Comparison of ENCODE assay signal across 19 cellular contexts in the genomic region with DNA sequence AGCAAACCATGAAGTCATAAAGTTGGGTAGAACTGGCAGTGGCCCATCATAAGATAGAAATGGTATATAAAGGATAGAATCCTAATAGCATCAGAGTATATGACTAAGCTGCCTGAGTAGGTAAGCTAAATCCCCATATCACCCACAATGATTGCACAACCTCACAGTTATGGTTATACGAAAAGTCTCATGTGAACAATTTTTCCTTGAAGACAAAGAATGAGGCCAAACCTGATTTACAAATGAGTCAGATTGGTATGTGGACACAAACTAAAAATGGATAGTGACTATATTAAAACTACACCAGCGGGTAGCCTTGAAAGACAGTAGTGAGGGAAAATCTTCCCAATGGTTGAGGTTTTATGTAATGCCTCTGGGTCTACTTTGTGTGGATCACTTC. TPM values are rescaled to one million over a fixed set of nuclear protein-coding genes. Genes with fewer than 3 reads are reported as not detected.
A peak's percentile ranks its signal among the peaks of the same experiment; 100 is the strongest.
DNase-seq lines count a peak whose midpoint lies in the region; FAIRE-seq and TF ChIP-seq lines count a peak whose summit lies in the region.
"Had no signal": no experiment of that assay in that cellular context is flagged by ENCODE, and none has a peak within 500 bp of the region (broad histone marks: within the 10 kb centered on the region; RNA-seq: fewer than 3 reads in every experiment).

No MANE protein-coding gene starts in this region.

- H2AFZ ChIP-seq in mesenchymal stem cell (ENCODE audit: low read depth, low read length) = no peak overlapping the region

- no peaks in the 10 kb centered on the region for H3K4me1 ChIP-seq in mesenchymal stem cell (ENCODE audit: control insufficient read depth, insufficient read depth, low read depth, low read length)
- H3K4me1 ChIP-seq: BLaER1, upper lobe of left lung had no signal

- DNase-seq in AG10803 (ENCODE audit: low read depth) (peak; percentile 57), bronchial epithelial cell (ENCODE audit: low read depth) (peak; percentile 100), mesenchymal stem cell (peak; percentile 2), NCI-H1105 (lab: John Stamatoyannopoulos, UW) (no peak), SKM-1 (lab: John Stamatoyannopoulos, UW; ENCODE audit: unreplicated experiment) (no peak), NCI-H2196 (lab: John Stamatoyannopoulos, UW; ENCODE audit: unreplicated experiment) (no peak), KG1 (lab: John Stamatoyannopoulos, UW) (no peak)
- DNase-seq: activated CD4-positive, alpha-beta T cell treated with anti-CD3 and anti-CD28 coated beads, Interleukin-2, amount 50 U/mL, for 4 hours; activated effector memory CD4-positive, alpha-beta T cell treated with anti-CD3 and anti-CD28 coated beads, Interleukin-2, amount 50 U/mL, for 16 hours; central memory CD4-positive, alpha-beta T cell; mesendoderm; NCI-H1694; NCI-H524 treated with DMSO at 0.1 percent for 48 hours; Right ventricle myocardium superior; T-helper 9 cell; upper lobe of left lung had no signal

- H4K8ac ChIP-seq in mesenchymal stem cell (ENCODE audit: low read length) = no peak overlapping the region

- TF ChIP-seq RAD21 in Ishikawa (IDR thresholded peaks at IDR 0.05; ENCODE audit: low read depth) = no peak

- H2BK120ac ChIP-seq in mesenchymal stem cell (ENCODE audit: low read depth, low read length) = no peak overlapping the region

- no peak overlapping the region for H3K27ac ChIP-seq in mesenchymal stem cell (ENCODE audit: low read length, poor library complexity, severe bottlenecking)
- H3K27ac ChIP-seq: BLaER1, upper lobe of left lung had no signal

- H3K36me3 ChIP-seq in bronchial epithelial cell (ENCODE audit: control insufficient read depth, insufficient read depth, low read length) (no peaks in the 10 kb centered on the region), mesenchymal stem cell (ENCODE audit: control insufficient read depth in 1 of 2, insufficient read depth in 2 of 2, low read depth in 1 of 2, low read length in 2 of 2) (no peaks in the 10 kb centered on the region)
- H3K36me3 ChIP-seq: BLaER1, upper lobe of left lung had no signal

- no peak for TF ChIP-seq EP300 in Ishikawa (IDR thresholded peaks at IDR 0.05; ENCODE audit: borderline replicate concordance)

- H3K9me3 ChIP-seq in mesenchymal stem cell (ENCODE audit: control insufficient read depth, low read length) = no peaks in the 10 kb centered on the region
- H3K9me3 ChIP-seq: BLaER1, upper lobe of left lung had no signal

- no peak overlapping the region for H2BK5ac ChIP-seq in mesenchymal stem cell (ENCODE audit: low read depth, low read length, poor library complexity, severe bottlenecking)

- no peaks in the 10 kb centered on the region for H3K79me1 ChIP-seq in mesenchymal stem cell (replicated peaks; ENCODE audit: low read length, poor library complexity, severe bottlenecking)

- H4K91ac ChIP-seq in mesenchymal stem cell (ENCODE audit: low read length) = no peak overlapping the region

- no peak overlapping the region for H3K9ac ChIP-seq in mesenchymal stem cell (ENCODE audit: low read length)
- H3K9ac ChIP-seq: BLaER1 had no signal

- H3K4me2 ChIP-seq in mesenchymal stem cell (ENCODE audit: low read length, poor library complexity, severe bottlenecking) = no peak overlapping the region
- H3K4me2 ChIP-seq: BLaER1 had no signal

- no peak overlapping the region for H2BK15ac ChIP-seq in mesenchymal stem cell (ENCODE audit: low read depth, poor library complexity, severe bottlenecking)

- H3K23ac ChIP-seq in mesenchymal stem cell (ENCODE audit: low read length in 2 of 2) = no peak overlapping the region

- WGBS in mesenchymal stem cell = 91% methylated on average over 1 of the region's 2 CpGs

- TF ChIP-seq CTCF in AG10803 (conservative IDR thresholded peaks at IDR 0.05; ENCODE audit: low read length) (no peak), bronchial epithelial cell (IDR thresholded peaks at IDR 0.05; ENCODE audit: insufficient read depth, low read length, severe bottlenecking) (no peak)

- H3K4me3 ChIP-seq in AG10803 (ENCODE audit: low read length) (no peak overlapping the region), bronchial epithelial cell (ENCODE audit: low read depth, low read length) (no peak overlapping the region), mesenchymal stem cell (ENCODE audit: insufficient read depth in 1 of 2, low read depth in 1 of 2, low read length in 2 of 2) (no peak overlapping the region)
- H3K4me3 ChIP-seq: BLaER1, GM12878, upper lobe of left lung had no signal

- H2AK5ac ChIP-seq in mesenchymal stem cell (ENCODE audit: low read length, severe bottlenecking) = no peak overlapping the region

- no peak overlapping the region for H3K4ac ChIP-seq in mesenchymal stem cell (ENCODE audit: low read depth in 1 of 2, low read length in 2 of 2)

- no peak overlapping the region for H2BK12ac ChIP-seq in mesenchymal stem cell (ENCODE audit: low read length in 2 of 2)

- H3K18ac ChIP-seq in mesenchymal stem cell (ENCODE audit: low read depth in 1 of 2, low read length in 2 of 2) = no peak overlapping the region

- H3K27me3 ChIP-seq in bronchial epithelial cell (ENCODE audit: control insufficient read depth, insufficient read depth, low read length) (no peaks in the 10 kb centered on the region), mesenchymal stem cell (ENCODE audit: control insufficient read depth in 1 of 2, insufficient read depth in 1 of 2, low read length in 2 of 2) (no peaks in the 10 kb centered on the region)
- H3K27me3 ChIP-seq: BLaER1, upper lobe of left lung had no signal

- H3K14ac ChIP-seq in mesenchymal stem cell (ENCODE audit: low read length in 2 of 2) = no peak overlapping the region

- no peak for FAIRE-seq in bronchial epithelial cell (lab: Jason Lieb, UNC)
- FAIRE-seq: GM12878 had no signal

TF ChIP-seq in Ishikawa, 13 proteins besides CTCF, POLR2A, EP300 and RAD21:
- peak; percentile 89 for TF ChIP-seq CEBPB (IDR thresholded peaks at IDR 0.05)
- TF ChIP-seq, protein P1, sequence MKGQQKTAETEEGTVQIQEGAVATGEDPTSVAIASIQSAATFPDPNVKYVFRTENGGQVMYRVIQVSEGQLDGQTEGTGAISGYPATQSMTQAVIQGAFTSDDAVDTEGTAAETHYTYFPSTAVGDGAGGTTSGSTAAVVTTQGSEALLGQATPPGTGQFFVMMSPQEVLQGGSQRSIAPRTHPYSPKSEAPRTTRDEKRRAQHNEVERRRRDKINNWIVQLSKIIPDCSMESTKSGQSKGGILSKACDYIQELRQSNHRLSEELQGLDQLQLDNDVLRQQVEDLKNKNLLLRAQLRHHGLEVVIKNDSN (IDR thresholded peaks at IDR 0.05) = no peak

RNA-seq across cellular contexts. Expression of a gene that starts 40.9 kb away (rescaled TPM):
- total RNA-seq in bronchial epithelial cell = 102 and 130 TPM in 2 replicates
- 56.4 TPM for polyA plus RNA-seq in mesenchymal stem cell (2013, experiment 1 of 2)
- 61.5 TPM for polyA plus RNA-seq in mesenchymal stem cell (2013, experiment 2 of 2)

Comparison
In these comparisons a context has a peak if more than half of its experiments do, and no peak if none do; other contexts are left out.
1. DNase-seq: peak in AG10803 (single experiment), bronchial epithelial cell (single experiment) and mesenchymal stem cell (single experiment); none in NCI-H1105 (single experiment), SKM-1 (single experiment), NCI-H2196 (single experiment) and KG1 (single experiment).